In the genomic region with DNA sequence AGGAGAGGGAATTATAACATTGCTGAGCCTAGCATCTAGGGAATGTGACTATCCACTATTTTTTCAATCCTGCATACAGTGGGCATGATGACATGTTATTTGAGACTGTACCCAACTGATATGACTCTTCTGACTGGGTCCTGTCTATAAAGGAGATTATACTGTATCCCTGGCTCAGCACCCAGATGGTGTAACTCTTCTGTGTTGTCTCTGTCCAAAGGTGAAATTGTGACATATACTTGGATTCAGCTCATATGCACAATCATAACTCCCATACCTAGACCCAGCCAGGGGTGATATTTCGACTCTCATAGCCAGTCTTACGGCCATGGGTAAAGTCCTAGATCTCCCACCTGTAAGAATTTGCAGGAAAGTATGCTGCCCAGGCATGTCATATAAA, we compare ENCODE assay signal across 28 cellular contexts.
"Had no signal": no experiment of that assay in that cellular context is flagged by ENCODE, and none has a peak within 500 bp of the region (broad histone marks: within the 10 kb centered on the region; RNA-seq: fewer than 3 reads in every experiment).

No MANE protein-coding gene starts in this region.

- H3K27ac ChIP-seq: stomach, suprapubic skin, testis, thoracic aorta, thyroid gland, tibial artery, tibial nerve, transverse colon, upper lobe of left lung, upper lobe of right lung, uterus, vagina had no signal

- H3K4me3 ChIP-seq: stomach, suprapubic skin, testis, thoracic aorta, thyroid gland, tibial artery, tibial nerve, transverse colon, upper lobe of left lung, upper lobe of right lung, uterus, vagina had no signal

- H3K4me1 Mint-ChIP-seq: stimulated activated effector memory CD8-positive, alpha-beta T cell treated with anti-CD3 and anti-CD28 coated beads, Interleukin-12 subunit alpha, Interleukin-12 subunit beta, amount 100 ng/mL, for 72 hours; stimulated activated memory B cell treated with anti-CD40 and anti-IgM and Interleukin-4, amounts not matched to agents 10 μg/mL and 1 μg/mL and 100 μg/mL, for 72 hours; stimulated activated naive CD8-positive, alpha-beta T cell treated with anti-CD3 and anti-CD28 coated beads, Interleukin-15, amount 100 ng/mL, for 72 hours had no signal

- H3K36me3 Mint-ChIP-seq: stimulated activated effector memory CD8-positive, alpha-beta T cell treated with anti-CD3 and anti-CD28 coated beads, Interleukin-12 subunit alpha, Interleukin-12 subunit beta, amount 100 ng/mL, for 72 hours; stimulated activated memory B cell treated with anti-CD40 and anti-IgM and Interleukin-4, amounts not matched to agents 10 μg/mL and 1 μg/mL and 100 μg/mL, for 72 hours; type B pancreatic cell had no signal

- H3K4me1 ChIP-seq: stomach, suprapubic skin, testis, thyroid gland, tibial artery, tibial nerve, transverse colon, upper lobe of left lung, upper lobe of right lung, uterus, vagina had no signal

- DNase-seq: stimulated activated CD4-positive, alpha-beta T cell treated with anti-CD3 and anti-CD28 coated beads, Interleukin-2, amount 100 ng/mL, for 48 hours; stimulated activated CD4-positive, alpha-beta T cell treated with anti-CD3 and anti-CD28 coated beads, Interleukin-4, amount 100 ng/mL, for 1 hour; stimulated activated CD4-positive, alpha-beta T cell treated with anti-CD3 and anti-CD28 coated beads, Interleukin-4, amount 100 ng/mL, for 24 hours; stimulated activated CD4-positive, alpha-beta T cell treated with anti-CD3 and anti-CD28 coated beads, Interleukin-4, amount 100 ng/mL, for 4 hours; stimulated activated CD8-positive, alpha-beta memory T cell treated with anti-CD3 and anti-CD28 coated beads, Interleukin-4, amount 100 ng/mL, for 48 hours; stimulated activated naive CD4-positive, alpha-beta T cell; stimulated activated naive CD4-positive, alpha-beta T cell treated with Interleukin-2 at 50 U/mL for 16 hours; stimulated activated naive CD8-positive, alpha-beta T cell treated with anti-CD3 and anti-CD28 coated beads, Interleukin-15, amount 100 ng/mL, for 72 hours; stimulated activated naive CD8-positive, alpha-beta T cell treated with anti-CD3 and anti-CD28 coated beads, Interleukin-15, Interleukin-2, amounts not matched to agents 100 U/mL and 50 U/mL, for 24 hours; stomach; substantia nigra; testis; thyroid gland; tibial artery; transverse colon; trophoblast cell; upper lobe of left lung; upper lobe of right lung; uterus had no signal

- H3K9me3 ChIP-seq: testis, thoracic aorta, thyroid gland, transverse colon, uterus, vagina had no signal

- H3K4me3 Mint-ChIP-seq: stimulated activated effector memory CD8-positive, alpha-beta T cell treated with anti-CD3 and anti-CD28 coated beads, Interleukin-12 subunit alpha, Interleukin-12 subunit beta, amount 100 ng/mL, for 72 hours; stimulated activated memory B cell treated with anti-CD40 and anti-IgM and Interleukin-4, amounts not matched to agents 10 μg/mL and 1 μg/mL and 100 μg/mL, for 72 hours; stimulated activated naive CD8-positive, alpha-beta T cell treated with anti-CD3 and anti-CD28 coated beads, Interleukin-15, amount 100 ng/mL, for 72 hours; stimulated activated naive CD8-positive, alpha-beta T cell treated with anti-CD3 and anti-CD28 coated beads, Interleukin-15, Interleukin-2, amounts not matched to agents 100 ng/mL and 50 ng/mL, for 24 hours; type B pancreatic cell had no signal

- ATAC-seq: stimulated activated effector memory CD8-positive, alpha-beta T cell treated with anti-CD3 and anti-CD28 coated beads, Interleukin-12 subunit alpha, Interleukin-12 subunit beta, amount 100 ng/mL, for 72 hours; stimulated activated memory B cell treated with anti-CD40 and anti-IgM and Interleukin-4, amounts not matched to agents 10 μg/mL and 1 μg/mL and 100 μg/mL, for 72 hours; stimulated activated naive CD8-positive, alpha-beta T cell treated with anti-CD3 and anti-CD28 coated beads, Interleukin-15, amount 100 ng/mL, for 72 hours; stimulated activated naive CD8-positive, alpha-beta T cell treated with anti-CD3 and anti-CD28 coated beads, Interleukin-15, Interleukin-2, amounts not matched to agents 100 U/mL and 50 U/mL, for 24 hours; upper lobe of right lung had no signal

- H3K27me3 ChIP-seq: stomach, suprapubic skin, testis, thyroid gland, tibial artery, tibial nerve, transverse colon, upper lobe of left lung, upper lobe of right lung, uterus, vagina had no signal

- H3K27me3 Mint-ChIP-seq: stimulated activated memory B cell treated with anti-CD40 and anti-IgM and Interleukin-4, amounts not matched to agents 10 μg/mL and 1 μg/mL and 100 μg/mL, for 72 hours; stimulated activated naive CD8-positive, alpha-beta T cell treated with anti-CD3 and anti-CD28 coated beads, Interleukin-15, amount 100 ng/mL, for 72 hours; stimulated activated naive CD8-positive, alpha-beta T cell treated with anti-CD3 and anti-CD28 coated beads, Interleukin-15, Interleukin-2, amounts not matched to agents 100 ng/mL and 50 ng/mL, for 24 hours; type B pancreatic cell had no signal

- H3K36me3 ChIP-seq: stomach, suprapubic skin, thoracic aorta, thyroid gland, tibial artery, tibial nerve, transverse colon, upper lobe of left lung, upper lobe of right lung, uterus, vagina had no signal

- H3K27ac Mint-ChIP-seq: stimulated activated effector memory CD8-positive, alpha-beta T cell treated with anti-CD3 and anti-CD28 coated beads, Interleukin-12 subunit alpha, Interleukin-12 subunit beta, amount 100 ng/mL, for 72 hours; stimulated activated memory B cell treated with anti-CD40 and anti-IgM and Interleukin-4, amounts not matched to agents 10 μg/mL and 1 μg/mL and 100 μg/mL, for 72 hours; stimulated activated naive CD8-positive, alpha-beta T cell treated with anti-CD3 and anti-CD28 coated beads, Interleukin-15, amount 100 ng/mL, for 72 hours; stimulated activated naive CD8-positive, alpha-beta T cell treated with anti-CD3 and anti-CD28 coated beads, Interleukin-15, Interleukin-2, amounts not matched to agents 100 ng/mL and 50 ng/mL, for 24 hours; type B pancreatic cell had no signal

- FAIRE-seq: urothelium cell line had no signal
